ENCODE assay signal across 7 cellular contexts in the genomic region with DNA sequence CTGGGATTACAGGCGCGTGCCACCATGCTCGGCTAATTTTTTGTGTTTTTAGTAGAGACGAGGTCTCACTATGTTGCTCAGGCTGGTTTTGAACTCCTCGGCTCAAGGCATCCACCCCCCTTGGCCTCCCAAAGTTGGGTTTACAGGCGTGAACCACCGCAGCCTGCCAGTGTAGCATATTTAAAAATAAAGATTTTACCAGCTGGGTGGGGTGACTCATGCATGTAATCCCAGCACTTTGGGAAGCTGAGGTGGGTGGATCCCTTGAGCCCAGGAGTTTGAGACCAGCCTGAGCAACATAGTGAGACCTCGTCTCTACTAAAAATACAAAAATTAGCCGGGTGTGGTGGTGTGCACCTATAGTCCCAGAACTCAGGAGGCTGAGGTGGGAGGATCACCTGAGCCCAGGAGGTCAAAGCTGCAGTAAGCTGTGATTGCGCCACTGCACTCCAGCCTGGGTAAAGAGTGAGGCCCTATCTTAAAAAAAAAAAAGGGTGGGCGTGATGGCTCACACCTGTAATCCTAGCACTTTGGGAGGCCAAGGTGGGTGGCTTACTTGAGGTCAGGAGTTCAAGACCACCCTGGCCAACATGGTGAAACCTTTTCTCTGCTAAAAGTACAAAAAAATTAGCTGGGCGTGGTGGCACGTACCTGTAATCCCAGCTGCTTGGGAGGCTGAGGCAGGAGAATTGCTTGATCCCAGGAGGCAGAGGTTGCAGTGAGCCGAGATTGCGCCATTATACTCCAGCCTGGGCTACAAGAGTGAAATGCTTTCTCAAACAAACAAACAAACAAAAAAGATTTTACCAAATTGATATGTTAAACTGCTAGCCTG. TPM values are rescaled to one million over a fixed set of nuclear protein-coding genes. Genes with fewer than 3 reads are reported as not detected.
DNase-seq lines count a peak whose midpoint lies in the region; ATAC-seq and TF ChIP-seq lines count a peak whose summit lies in the region.
"Not testable (repeated sequence)": the region's sequence is repeated elsewhere in the genome, so short reads cannot be mapped to it uniquely, and the experiment has no call there.

No MANE protein-coding gene starts in this region.

- not testable (repeated sequence) for H3K9ac ChIP-seq in SK-N-SH

- not testable (repeated sequence) for TF ChIP-seq RAD21 in SK-N-SH (IDR thresholded peaks at IDR 0.05; ENCODE audit: low read length)

- H3K4me2 ChIP-seq in SK-N-SH, result not testable (repeated sequence)

- CTCF ChIA-PET in SK-N-SH (lab: Yijun Ruan, JAX), result interaction anchor here (0.7 to 1.7 kb wide), 2 partner anchors 9 to 106 kb away, joined by 3 to 6 read pairs; a partner anchor contains a TSS

- H2AFZ ChIP-seq in SK-N-SH (ENCODE audit: low read depth), result not testable (repeated sequence)

- intact Hi-C loops in gastrocnemius medialis (cut with DNase I; ENCODE audit: low total_unique reads), result loop anchor here (10.0 kb wide), 2 partner anchors 178 to 1242 kb away; a partner anchor contains a TSS

- H3K4me3 ChIP-seq in SK-N-SH (ENCODE audit: low read depth in 2 of 2, low read length in 1 of 2); brain microvascular endothelial cell (ENCODE audit: low read depth, low read length); fibroblast of mammary gland (ENCODE audit: control insufficient read depth, low read depth, low read length); gastrocnemius medialis: not testable (repeated sequence)

- peaks cover 42% of the 10 kb centered on the region for H3F3A ChIP-seq in SK-N-SH (replicated peaks; ENCODE audit: insufficient read depth)

- not testable (repeated sequence) for H3K27ac ChIP-seq in SK-N-SH (ENCODE audit: low read depth in 2 of 2, low read length in 1 of 2); brain microvascular endothelial cell
- peak overlapping the region; percentile 97 to 100 (median 98) for H3K27ac ChIP-seq in gastrocnemius medialis

- in situ Hi-C loops in brain microvascular endothelial cell (cut with HindIII; ENCODE audit: low pct_ligation_motif_present, low sequenced_read_pairs), result not testable (repeated sequence)
- in situ Hi-C loops in gastrocnemius medialis (cut with MboI; ENCODE audit: low sequenced_read_pairs in 4 of 4), result loop anchor here in 1 of 4 donors (10.0 kb wide), 1 partner anchor 108 kb away; no protein-coding TSS in a partner anchor

- ATAC-seq in gastrocnemius medialis, result not testable (repeated sequence)

- H3K79me2 ChIP-seq in SK-N-SH (ENCODE audit: insufficient read depth), result peaks cover 100% of the 10 kb centered on the region

- not testable (repeated sequence) for H3K4me1 ChIP-seq in SK-N-SH (ENCODE audit: control insufficient read depth in 1 of 2, insufficient read depth in 2 of 2, low read depth in 1 of 2, low read length in 1 of 2)
- H3K4me1 ChIP-seq in gastrocnemius medialis, result peaks cover 83 to 91% of the 10 kb centered on the region in 2 donors

- TF ChIP-seq EP300 in SK-N-SH (IDR thresholded peaks at IDR 0.05; ENCODE audit: borderline replicate concordance in 1 of 2, low read depth in 1 of 2, low read length in 1 of 2), result not testable (repeated sequence)

- not testable (repeated sequence) for H3K36me3 ChIP-seq in SK-N-SH (replicated peaks in 1 of 2; ENCODE audit: control insufficient read depth in 1 of 2, insufficient read depth in 2 of 2, low read length in 1 of 2); brain microvascular endothelial cell (replicated peaks); gastrocnemius medialis

- POLR2A ChIA-PET in SK-N-SH (lab: Yijun Ruan, JAX), result not testable (repeated sequence)

- TF ChIP-seq CTCF in SK-N-SH (IDR thresholded peaks at IDR 0.05); brain microvascular endothelial cell (IDR thresholded peaks at IDR 0.05; ENCODE audit: low read depth, low read length, missing control alignments); fibroblast of mammary gland (conservative IDR thresholded peaks at IDR 0.05; ENCODE audit: control insufficient read depth, insufficient read depth, low read depth, low read length); gastrocnemius medialis (IDR thresholded peaks at IDR 0.05 in 4 of 5, conservative IDR thresholded peaks at IDR 0.05 in 1 of 5): not testable (repeated sequence)

- not testable (repeated sequence) for H3K9me2 ChIP-seq in SK-N-SH

- DNase-seq in ELR (ENCODE audit: low read depth) (peak; percentile 50), M059J (ENCODE audit: low read depth) (peak; percentile 58), brain microvascular endothelial cell (peak; percentile 30), fibroblast of mammary gland (ENCODE audit: low read depth) (peak; percentile 43), iris pigment epithelial cell (ENCODE audit: low read depth) (peak; percentile 51)
- not testable (repeated sequence) for DNase-seq in SK-N-SH, gastrocnemius medialis

- H3K27me3 ChIP-seq in SK-N-SH (ENCODE audit: insufficient read depth); brain microvascular endothelial cell (replicated peaks); gastrocnemius medialis: not testable (repeated sequence)

- H4K20me1 ChIP-seq in SK-N-SH (ENCODE audit: insufficient read depth), result peaks cover 79% of the 10 kb centered on the region

- not testable (repeated sequence) for TF ChIP-seq POLR2A in gastrocnemius medialis (IDR thresholded peaks at IDR 0.05)

- not testable (repeated sequence) for H3K9me3 ChIP-seq in SK-N-SH, gastrocnemius medialis

- 94% methylated on average over 15 of the region's 15 CpGs for WGBS in SK-N-SH (ENCODE audit: low lambda C conversion rate)

TF ChIP-seq in SK-N-SH, 30 proteins besides CTCF, POLR2A, EP300 and RAD21:
- TF ChIP-seq FOSL2 (IDR thresholded peaks at IDR 0.05; ENCODE audit: borderline replicate concordance, low read depth), result 0 out of 2 replicates have a peak, but pooled peaks have one; percentile 11
TF ChIP-seq in SK-N-SH: peak in this region for 1; not testable (repeated sequence) for 29.

RNA-seq across cellular contexts. Expression of a gene that starts 5.7 kb away (rescaled TPM):
- total RNA-seq in M059J (2014; rRNA removed; shearing (Covaris generic)), result 13.0 and 24.5 TPM in 2 replicates
- polyA plus RNA-seq in SK-N-SH (2012; rRNA removed), result 9.7 and 14.3 TPM in 2 replicates
- 13.9 and 14.6 TPM in 2 replicates for polyA plus RNA-seq in SK-N-SH (2012; cell fraction: cytosol; rRNA removed)
- polyA plus RNA-seq in SK-N-SH (2012; cell fraction: nucleus; rRNA removed), result 8.0 and 12.5 TPM in 2 replicates
- 100 to 1,000 TPM in 1 of 4 donors, 10 to 100 TPM in 3; 46.2 to 125 (median 68.9) TPM for total RNA-seq in gastrocnemius medialis
